9 cellular contexts compared by ENCODE assay signal in the genomic region with DNA sequence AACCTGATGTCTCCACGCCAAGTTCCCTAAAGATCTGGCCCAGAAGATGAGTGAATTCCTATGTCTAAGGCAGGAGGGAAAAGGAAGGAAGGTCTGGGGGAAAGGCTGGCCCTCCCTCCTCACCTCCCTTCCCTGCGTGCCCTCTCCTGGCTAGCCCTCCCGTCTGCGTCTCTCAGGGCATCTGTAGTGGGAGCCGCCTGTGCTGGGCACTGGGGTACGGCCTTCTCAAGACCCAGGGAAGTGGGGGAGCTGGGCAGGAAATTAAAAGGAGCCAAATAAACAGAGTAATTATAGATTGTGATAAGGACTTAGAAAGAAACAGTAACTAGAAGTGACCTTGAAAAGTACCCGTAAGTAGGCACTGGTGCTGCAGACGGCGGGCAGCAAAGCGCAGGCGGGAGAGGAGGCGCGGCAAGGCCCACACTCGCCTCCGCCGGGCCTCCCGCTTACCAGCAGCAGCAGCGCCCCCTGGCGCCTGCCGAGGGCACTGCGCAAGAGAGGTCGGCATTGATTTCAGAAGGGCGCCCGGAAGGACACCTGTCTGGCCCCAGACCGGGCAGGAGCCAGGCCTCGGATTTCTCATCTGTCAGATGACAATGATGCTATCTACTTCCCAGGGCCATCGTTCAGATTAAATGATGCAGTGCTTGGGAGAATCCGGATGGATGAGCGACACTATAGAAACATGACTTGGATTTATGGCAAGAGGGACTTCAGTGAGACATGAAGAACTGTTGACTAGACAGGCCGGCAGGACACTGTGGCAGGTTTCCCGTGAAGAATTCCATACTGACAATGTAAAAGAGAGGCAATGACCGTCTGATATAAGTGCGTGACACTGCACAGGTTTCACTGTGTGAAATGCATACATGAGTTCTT. TPM values are rescaled to one million over a fixed set of nuclear protein-coding genes. Genes with fewer than 3 reads are reported as not detected.
DNase-seq lines count a peak whose midpoint lies in the region; ATAC-seq and TF ChIP-seq lines count a peak whose summit lies in the region.
"Had no signal": no experiment of that assay in that cellular context is flagged by ENCODE, and none has a peak within 500 bp of the region (broad histone marks: within the 10 kb centered on the region; RNA-seq: fewer than 3 reads in every experiment).

No MANE protein-coding gene starts in this region.

- H3K79me2 ChIP-seq in Karpas-422 (ENCODE audit: low read length), result no peaks in the 10 kb centered on the region

- H4K20me1 ChIP-seq in Karpas-422 (ENCODE audit: insufficient read depth, low read depth, low read length), result no peaks in the 10 kb centered on the region

- in situ Hi-C loops in G401 (cut with HindIII; ENCODE audit: low sequenced_read_pairs), result no loop called here

- no peaks in the 10 kb centered on the region for H3K36me3 ChIP-seq in Karpas-422 (ENCODE audit: insufficient read depth, low read length)
- H3K36me3 ChIP-seq in mesenchymal stem cell (ENCODE audit: control insufficient read depth in 1 of 2, insufficient read depth in 2 of 2, low read depth in 1 of 2, low read length in 2 of 2), result no peaks in the 10 kb centered on the region

- H3K9me3 ChIP-seq in Karpas-422 (ENCODE audit: low read length), result no peaks in the 10 kb centered on the region
- no peaks in the 10 kb centered on the region for H3K9me3 ChIP-seq in mesenchymal stem cell (ENCODE audit: control insufficient read depth, low read length)

- DNase-seq in G401 (ENCODE audit: low spot score) (peak; percentile 4), Karpas-422 (peak; percentile 78), coronary artery (ENCODE audit: low spot score) (no peak), mesenchymal stem cell (peak; percentile 62), amniotic stem cell (lab: John Stamatoyannopoulos, UW) (no peak)
- peak; percentile 51 to 69 for DNase-seq in activated CD4-positive, alpha-beta T cell treated with anti-CD3 and anti-CD28 coated beads for 24 hours (ENCODE audit: low read depth in 2 of 2)
- peak; percentile 19 to 58 for DNase-seq in stimulated activated CD8-positive, alpha-beta memory T cell treated with anti-CD3 and anti-CD28 coated beads, Interleukin-4, amount 100 ng/mL, for 1 hour (ENCODE audit: low read depth in 2 of 2, low spot score in 1 of 2)

- H3K14ac ChIP-seq in mesenchymal stem cell (ENCODE audit: low read length in 2 of 2), result no peak overlapping the region

- H4K8ac ChIP-seq in mesenchymal stem cell (ENCODE audit: low read length), result no peak overlapping the region

- 30% methylated on average over 33 of the region's 33 CpGs for WGBS in mesenchymal stem cell

- no peaks in the 10 kb centered on the region for H3K27me3 ChIP-seq in Karpas-422 (ENCODE audit: low read length)
- peaks cover 37 to 38% of the 10 kb centered on the region in 2 experiments for H3K27me3 ChIP-seq in mesenchymal stem cell (ENCODE audit: control insufficient read depth in 1 of 2, insufficient read depth in 1 of 2, low read length in 2 of 2)

- no peak overlapping the region for H2BK120ac ChIP-seq in mesenchymal stem cell (ENCODE audit: low read depth, low read length)

- H3K18ac ChIP-seq in mesenchymal stem cell (ENCODE audit: low read depth in 1 of 2, low read length in 2 of 2), result no peak overlapping the region

- H2BK5ac ChIP-seq in mesenchymal stem cell (ENCODE audit: low read depth, low read length, poor library complexity, severe bottlenecking), result no peak overlapping the region

- H3K23ac ChIP-seq in mesenchymal stem cell (ENCODE audit: low read length in 2 of 2), result no peak overlapping the region

- no peak overlapping the region for H4K91ac ChIP-seq in mesenchymal stem cell (ENCODE audit: low read length)

- H3K79me1 ChIP-seq in mesenchymal stem cell (replicated peaks; ENCODE audit: low read length, poor library complexity, severe bottlenecking), result no peaks in the 10 kb centered on the region

- H3K4me3 ChIP-seq in Karpas-422 (ENCODE audit: low read length), result no peak overlapping the region
- H3K4me3 ChIP-seq in coronary artery, result no peak overlapping the region
- no peak overlapping the region for H3K4me3 ChIP-seq in mesenchymal stem cell (ENCODE audit: insufficient read depth in 1 of 2, low read depth in 1 of 2, low read length in 2 of 2)

- H3K9me2 ChIP-seq in Karpas-422 (replicated peaks; ENCODE audit: insufficient read depth, low read length), result no peaks in the 10 kb centered on the region

- H3K27ac ChIP-seq in Karpas-422 (ENCODE audit: low read length) (no peak overlapping the region), coronary artery (no peak overlapping the region), mesenchymal stem cell (ENCODE audit: low read length, poor library complexity, severe bottlenecking) (no peak overlapping the region)

- no peaks in the 10 kb centered on the region for H3K4me1 ChIP-seq in Karpas-422 (ENCODE audit: low read length)
- H3K4me1 ChIP-seq in mesenchymal stem cell (ENCODE audit: control insufficient read depth, insufficient read depth, low read depth, low read length), result peaks cover 7% of the 10 kb centered on the region

- H2BK15ac ChIP-seq in mesenchymal stem cell (ENCODE audit: low read depth, poor library complexity, severe bottlenecking), result no peak overlapping the region

- no peak overlapping the region for H3K9ac ChIP-seq in Karpas-422 (ENCODE audit: low read length)
- H3K9ac ChIP-seq in mesenchymal stem cell (ENCODE audit: low read length), result no peak overlapping the region

- peak; percentile 59 for TF ChIP-seq CTCF in coronary artery (IDR thresholded peaks at IDR 0.05)

- no peak overlapping the region for H3K4ac ChIP-seq in mesenchymal stem cell (ENCODE audit: low read depth in 1 of 2, low read length in 2 of 2)

- ATAC-seq in GM21737 (IDR thresholded peaks at IDR 0.05; ENCODE audit: unreplicated experiment), result peak; percentile 87

- H2AK5ac ChIP-seq in mesenchymal stem cell (ENCODE audit: low read length, severe bottlenecking), result no peak overlapping the region

- no peak overlapping the region for H2BK12ac ChIP-seq in mesenchymal stem cell (ENCODE audit: low read length in 2 of 2)

- no peak overlapping the region for H2AFZ ChIP-seq in Karpas-422 (ENCODE audit: low read length)
- no peak overlapping the region for H2AFZ ChIP-seq in mesenchymal stem cell (ENCODE audit: low read depth, low read length)

- H3K4me2 ChIP-seq in Karpas-422 (ENCODE audit: low read depth, low read length, poor library complexity, severe bottlenecking) (no peak overlapping the region), mesenchymal stem cell (ENCODE audit: low read length, poor library complexity, severe bottlenecking) (no peak overlapping the region)

RNA-seq across cellular contexts. Expression of a gene that starts 7.3 kb away (rescaled TPM):
- not detected in 2 replicates for total RNA-seq in G401 (2014; rRNA removed; shearing (Covaris generic))
- total RNA-seq in Karpas-422 (2014; rRNA removed; shearing (Covaris generic); ENCODE audit: low replicate concordance), result not detected in 2 replicates
- polyA plus RNA-seq in mesenchymal stem cell (2013, experiment 1 of 2), result not detected
- 0.03 TPM for polyA plus RNA-seq in mesenchymal stem cell (2013, experiment 2 of 2)
- total RNA-seq: activated CD8-positive, alpha-beta memory T cell treated with anti-CD3 and anti-CD28 coated beads for 36 hours had no signal

RNA-seq across cellular contexts. Expression of a gene that starts 31.4 kb away (rescaled TPM):
- not detected in 2 replicates for total RNA-seq in G401 (2014; rRNA removed; shearing (Covaris generic))
- not detected in 2 replicates for total RNA-seq in Karpas-422 (2014; rRNA removed; shearing (Covaris generic); ENCODE audit: low replicate concordance)
- polyA plus RNA-seq in mesenchymal stem cell (2013, experiment 1 of 2), result 0.03 TPM
- polyA plus RNA-seq in mesenchymal stem cell (2013, experiment 2 of 2), result not detected
- total RNA-seq: activated CD8-positive, alpha-beta memory T cell treated with anti-CD3 and anti-CD28 coated beads for 36 hours had no signal

Comparison
In these comparisons a context has a peak if more than half of its experiments do, and no peak if none do; other contexts are left out.
1. DNase-seq: peak in G401 (single experiment), Karpas-422 (single experiment), activated CD4-positive, alpha-beta T cell treated with anti-CD3 and anti-CD28 coated beads for 24 hours (2 of 2), mesenchymal stem cell (single experiment) and stimulated activated CD8-positive, alpha-beta memory T cell treated with anti-CD3 and anti-CD28 coated beads, Interleukin-4, amount 100 ng/mL, for 1 hour (2 of 2); none in coronary artery (single experiment) and amniotic stem cell (single experiment).